ENCODE assay signal across 8 cellular contexts in genomic region chr7:151081170-151082101, GRCh38. TPM values are rescaled to one million over a fixed set of nuclear protein-coding genes. Genes with fewer than 3 reads are reported as not detected.
DNase-seq lines count a peak whose midpoint lies in the region; ATAC-seq and TF ChIP-seq lines count a peak whose summit lies in the region.

No MANE protein-coding gene starts in this region.

- peak overlapping the region; percentile 95 for H3K4me2 ChIP-seq in PC-3 (ENCODE audit: low read length)

- peaks cover 42% of the 10 kb centered on the region for H3K4me1 ChIP-seq in PC-3 (ENCODE audit: insufficient read depth, low read length)

- no peaks in the 10 kb centered on the region for H3K9me3 Mint-ChIP-seq in nephron progenitor cell

- no TSS peak for BruUV-seq in PC-3 (replicated peaks; lab: Mats Ljungman, UMichigan)

- DNase-seq in NCI-H1417 (lab: John Stamatoyannopoulos, UW) (peak in 2 of 3 experiments; percentile 45 to 54), NCI-H1417 treated with DMSO at 0.1 percent for 48 hours (lab: John Stamatoyannopoulos, UW) (no peak), PC-3 (no peak), epithelial cell of prostate (ENCODE audit: low read depth, low spot score) (no peak), nephron progenitor cell (no peak), ureter (ENCODE audit: low spot score) (no peak)

- H3K27me3 Mint-ChIP-seq in nephron progenitor cell (ENCODE audit: low read depth, poor library complexity) = no peaks in the 10 kb centered on the region

- H3K9ac ChIP-seq in PC-3 (ENCODE audit: low read length) = peak overlapping the region; percentile 98

- H3K27ac ChIP-seq in PC-3 (ENCODE audit: low read length) (peak overlapping the region; percentile 65), epithelial cell of prostate (peak overlapping the region; percentile 86)

- peaks cover 41% of the 10 kb centered on the region for H3K79me2 ChIP-seq in PC-3 (ENCODE audit: low read length)

- POLR2A ChIA-PET in PC-3 (lab: Charles Lee; ENCODE audit: unreplicated experiment) = no interaction called here

- no peaks in the 10 kb centered on the region for H3K36me3 Mint-ChIP-seq in nephron progenitor cell (ENCODE audit: low read depth)

- no peaks in the 10 kb centered on the region for H3K9me2 ChIP-seq in PC-3 (replicated peaks; ENCODE audit: low read length)

- no peaks in the 10 kb centered on the region for H4K20me1 ChIP-seq in PC-3 (ENCODE audit: low read length)

- ATAC-seq in PC-3 = peak; percentile 4
- no peak for ATAC-seq in HG03135 (IDR thresholded peaks at IDR 0.05; ENCODE audit: unreplicated experiment)
- no peak for ATAC-seq in HG03095 (IDR thresholded peaks at IDR 0.05; ENCODE audit: unreplicated experiment)

- peak overlapping the region; percentile 89 for H3K4me3 Mint-ChIP-seq in nephron progenitor cell

- TF ChIP-seq CTCF in PC-3 (conservative IDR thresholded peaks at IDR 0.05; ENCODE audit: low read depth, low read length) = no peak
- no peak for TF ChIP-seq CTCF in nephron progenitor cell (IDR thresholded peaks at IDR 0.05)

- no peaks in the 10 kb centered on the region for H3K9me3 ChIP-seq in PC-3 (ENCODE audit: low read length)

- H2AFZ ChIP-seq in PC-3 (ENCODE audit: low read length) = peak overlapping the region; percentile 69

- CTCF ChIA-PET in PC-3 (lab: Charles Lee) = no interaction called here

- H3F3A ChIP-seq in PC-3 (ENCODE audit: low read length, unreplicated experiment) = no peaks in the 10 kb centered on the region

- H3K36me3 ChIP-seq in PC-3 (ENCODE audit: low read depth, low read length) = no peaks in the 10 kb centered on the region; the same call in 1 of the 2 replicates

- peaks cover 55% of the 10 kb centered on the region for H3K4me1 Mint-ChIP-seq in nephron progenitor cell

- peak overlapping the region; percentile 91 for H3K4me3 ChIP-seq in PC-3 (ENCODE audit: low read length)

- H3K27ac Mint-ChIP-seq in nephron progenitor cell = no peak overlapping the region

- intact Hi-C loops in PC-3 (cut with micrococcal nuclease) = no loop called here

- no peaks in the 10 kb centered on the region for H3K27me3 ChIP-seq in PC-3 (ENCODE audit: low read length)

RNA-seq across cellular contexts. Expression of gene FASTK, which starts 0.8 kb away (rescaled TPM):
- total RNA-seq in PC-3 (2014; rRNA removed) = 163 and 211 TPM in 2 replicates
- total RNA-seq in ureter = 91.7 TPM

RNA-seq across cellular contexts. Expression of gene TMUB1, which starts 1.9 kb away (rescaled TPM):
- total RNA-seq in PC-3 (2014; rRNA removed) (52.1 and 71.6 TPM in 2 replicates), ureter (24.9 TPM)

RNA-seq across cellular contexts. Expression of gene AGAP3, which starts 4.8 kb away (rescaled TPM):
- total RNA-seq in PC-3 (2014; rRNA removed) = 53.5 and 88.2 TPM in 2 replicates
- total RNA-seq in ureter = 178 TPM

RNA-seq across cellular contexts. Expression of gene SLC4A2, which starts 22.0 kb away (rescaled TPM):
- total RNA-seq in PC-3 (2014; rRNA removed) (267 and 284 TPM in 2 replicates), ureter (74.2 TPM)

RNA-seq across cellular contexts. Expression of gene CDK5, which starts 23.7 kb away (rescaled TPM):
- 30.6 and 40.1 TPM in 2 replicates for total RNA-seq in PC-3 (2014; rRNA removed)
- total RNA-seq in ureter = 5.5 TPM

Comparison
In these comparisons a context has a peak if more than half of its experiments do, and no peak if none do; other contexts are left out.
1. DNase-seq: peak in NCI-H1417 (2 of 3); none in NCI-H1417 treated with DMSO at 0.1 percent for 48 hours (single experiment), PC-3 (single experiment), epithelial cell of prostate (single experiment), nephron progenitor cell (single experiment) and ureter (single experiment).